In the genomic region with DNA sequence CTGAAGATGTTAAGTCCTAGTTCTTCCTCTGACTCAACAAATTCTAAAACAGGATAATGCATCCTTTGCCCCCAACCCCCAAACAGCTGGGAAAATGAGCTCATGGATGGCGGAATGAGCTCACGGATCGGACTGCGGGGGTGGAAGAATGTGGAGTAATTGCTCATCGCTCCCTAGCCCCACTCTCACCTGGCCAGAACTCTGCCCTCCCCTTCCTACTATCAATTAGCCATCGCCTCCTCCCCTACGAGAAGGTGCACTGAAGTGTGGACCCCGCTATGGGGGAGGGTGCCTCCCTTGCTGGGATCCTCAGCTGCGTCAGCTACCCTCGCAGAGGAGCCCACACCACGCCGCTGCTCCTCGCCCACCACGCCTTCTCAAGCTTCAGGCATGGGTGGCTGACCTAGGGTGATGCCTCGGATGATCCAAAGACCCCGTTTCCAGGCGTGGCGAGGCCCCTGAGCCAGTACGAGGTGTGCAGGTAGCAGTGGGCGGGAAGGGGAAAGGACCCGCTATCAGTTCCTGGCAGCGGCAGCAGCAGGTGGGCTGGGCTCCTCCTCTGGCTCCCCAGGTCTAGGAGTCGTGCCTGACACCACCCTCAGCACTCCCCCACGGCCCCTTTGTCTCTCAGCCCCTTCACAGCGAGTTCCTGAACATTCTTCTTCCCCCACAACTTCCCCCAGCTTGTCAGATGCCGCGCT, we compare ENCODE assay signal across 8 cellular contexts.
DNase-seq lines count a peak whose midpoint lies in the region; ATAC-seq and TF ChIP-seq lines count a peak whose summit lies in the region.

No MANE protein-coding gene starts in this region.

- peak overlapping the region; percentile 81 for H3K9ac ChIP-seq in iPS-15b (ENCODE audit: low read depth, low read length)

- no peaks in the 10 kb centered on the region for H3K79me2 ChIP-seq in OCI-LY7 (ENCODE audit: insufficient read depth, low read depth, low read length)

- POLR2A ChIA-PET in OCI-LY7 (lab: Charles Lee): interaction anchor here (0.5 to 1.1 kb wide), 2 partner anchors 26 to 1112 kb away, joined by 3 to 4 read pairs; no protein-coding TSS in a partner anchor

- H3K4me3 Mint-ChIP-seq in T-helper 1 cell treated with Interleukin-12 subunit alpha and Interleukin-12 subunit beta and Interleukin-4 antibody, amounts not matched to agents 30 μg/mL and 1 μg/mL, for 36 hours: peak overlapping the region; percentile 57
- peak overlapping the region; percentile 75 for H3K4me3 Mint-ChIP-seq in activated T-helper 17 cell treated with anti-CD3 and anti-CD28 coated beads, Interleukin-2, amount 50 U/mL, for 72 hours
- H3K4me3 Mint-ChIP-seq in stimulated activated effector memory CD8-positive, alpha-beta T cell treated with anti-CD3 and anti-CD28 coated beads, Interleukin-12 subunit alpha, Interleukin-12 subunit beta, amount 100 ng/mL, for 72 hours: peak overlapping the region; percentile 68

- TF ChIP-seq CTCF in OCI-LY7 (conservative IDR thresholded peaks at IDR 0.05; ENCODE audit: low read length): no peak

- H3K4me3 ChIP-seq in iPS-15b (ENCODE audit: low read depth, low read length) (peak overlapping the region; percentile 61), OCI-LY7 (ENCODE audit: low read depth, low read length, poor library complexity, severe bottlenecking) (no peak overlapping the region)

- DNase-seq in T-helper 1 cell (no peak), OCI-LY7 (ENCODE audit: low spot score) (no peak)
- DNase-seq in stimulated activated effector memory CD8-positive, alpha-beta T cell treated with anti-CD3 and anti-CD28 coated beads, Interleukin-12 subunit alpha, Interleukin-12 subunit beta, amount 100 ng/mL, for 72 hours (ENCODE audit: low spot score in 2 of 2): no peak

- no TSS peak for BruUV-seq in OCI-LY7 (replicated peaks; lab: Mats Ljungman, UMichigan)

- H3K27me3 Mint-ChIP-seq in T-helper 1 cell treated with Interleukin-12 subunit alpha and Interleukin-12 subunit beta and Interleukin-4 antibody, amounts not matched to agents 30 μg/mL and 1 μg/mL, for 36 hours (ENCODE audit: low read depth): no peaks in the 10 kb centered on the region
- H3K27me3 Mint-ChIP-seq in activated T-helper 17 cell treated with anti-CD3 and anti-CD28 coated beads, Interleukin-2, amount 50 U/mL, for 72 hours: no peaks in the 10 kb centered on the region

- H3K4me2 ChIP-seq in OCI-LY7 (ENCODE audit: low read length): no peak overlapping the region

- intact Hi-C loops in OCI-LY7 (cut with micrococcal nuclease; ENCODE audit: unreplicated experiment): no loop called here

- H3K4me1 Mint-ChIP-seq in T-helper 1 cell treated with Interleukin-12 subunit alpha and Interleukin-12 subunit beta and Interleukin-4 antibody, amounts not matched to agents 30 μg/mL and 1 μg/mL, for 36 hours (ENCODE audit: low read depth): peaks cover 11% of the 10 kb centered on the region
- H3K4me1 Mint-ChIP-seq in activated T-helper 17 cell treated with anti-CD3 and anti-CD28 coated beads, Interleukin-2, amount 50 U/mL, for 72 hours: peaks cover 16% of the 10 kb centered on the region
- H3K4me1 Mint-ChIP-seq in stimulated activated effector memory CD8-positive, alpha-beta T cell treated with anti-CD3 and anti-CD28 coated beads, Interleukin-12 subunit alpha, Interleukin-12 subunit beta, amount 100 ng/mL, for 72 hours: peaks cover 44% of the 10 kb centered on the region

- no peaks in the 10 kb centered on the region for H3K9me3 Mint-ChIP-seq in T-helper 1 cell treated with Interleukin-12 subunit alpha and Interleukin-12 subunit beta and Interleukin-4 antibody, amounts not matched to agents 30 μg/mL and 1 μg/mL, for 36 hours
- H3K9me3 Mint-ChIP-seq in activated T-helper 17 cell treated with anti-CD3 and anti-CD28 coated beads, Interleukin-2, amount 50 U/mL, for 72 hours: no peaks in the 10 kb centered on the region
- no peaks in the 10 kb centered on the region for H3K9me3 Mint-ChIP-seq in stimulated activated effector memory CD8-positive, alpha-beta T cell treated with anti-CD3 and anti-CD28 coated beads, Interleukin-12 subunit alpha, Interleukin-12 subunit beta, amount 100 ng/mL, for 72 hours

- CTCF ChIA-PET in OCI-LY7 (lab: Charles Lee; ENCODE audit: unreplicated experiment): no interaction called here

- H4K20me1 ChIP-seq in OCI-LY7 (ENCODE audit: insufficient read depth, low read length): no peaks in the 10 kb centered on the region

- no peaks in the 10 kb centered on the region for H3K27me3 ChIP-seq in iPS-15b (ENCODE audit: control insufficient read depth, insufficient read depth, low read length)

- no peaks in the 10 kb centered on the region for H3K9me3 ChIP-seq in iPS-15b (ENCODE audit: control insufficient read depth, insufficient read depth, low read length)
- H3K9me3 ChIP-seq in OCI-LY7 (ENCODE audit: low read length): no peaks in the 10 kb centered on the region

- H3K36me3 ChIP-seq in iPS-15b (ENCODE audit: control insufficient read depth, insufficient read depth, low read length) (peaks cover 33% of the 10 kb centered on the region), OCI-LY7 (ENCODE audit: insufficient read depth, low read length) (no peaks in the 10 kb centered on the region)

- no peaks in the 10 kb centered on the region for H3K9me2 ChIP-seq in OCI-LY7 (ENCODE audit: insufficient read depth, low read length)

- H3K4me1 ChIP-seq in iPS-15b (ENCODE audit: control insufficient read depth, insufficient read depth, low read length): peaks cover 19% of the 10 kb centered on the region
- no peaks in the 10 kb centered on the region for H3K4me1 ChIP-seq in OCI-LY7 (ENCODE audit: insufficient read depth, low read length, poor library complexity, severe bottlenecking)

- no peak overlapping the region for H2AFZ ChIP-seq in OCI-LY7 (ENCODE audit: low read length)

- H3K36me3 Mint-ChIP-seq in T-helper 1 cell treated with Interleukin-12 subunit alpha and Interleukin-12 subunit beta and Interleukin-4 antibody, amounts not matched to agents 30 μg/mL and 1 μg/mL, for 36 hours (ENCODE audit: low read depth): peaks cover 33% of the 10 kb centered on the region
- H3K36me3 Mint-ChIP-seq in activated T-helper 17 cell treated with anti-CD3 and anti-CD28 coated beads, Interleukin-2, amount 50 U/mL, for 72 hours (ENCODE audit: low read depth): peaks cover 79% of the 10 kb centered on the region
- peaks cover 71% of the 10 kb centered on the region for H3K36me3 Mint-ChIP-seq in stimulated activated effector memory CD8-positive, alpha-beta T cell treated with anti-CD3 and anti-CD28 coated beads, Interleukin-12 subunit alpha, Interleukin-12 subunit beta, amount 100 ng/mL, for 72 hours

- peak overlapping the region; percentile 57 for H3K27ac Mint-ChIP-seq in T-helper 1 cell treated with Interleukin-12 subunit alpha and Interleukin-12 subunit beta and Interleukin-4 antibody, amounts not matched to agents 30 μg/mL and 1 μg/mL, for 36 hours
- H3K27ac Mint-ChIP-seq in activated T-helper 17 cell treated with anti-CD3 and anti-CD28 coated beads, Interleukin-2, amount 50 U/mL, for 72 hours: peak overlapping the region; percentile 78
- H3K27ac Mint-ChIP-seq in stimulated activated effector memory CD8-positive, alpha-beta T cell treated with anti-CD3 and anti-CD28 coated beads, Interleukin-12 subunit alpha, Interleukin-12 subunit beta, amount 100 ng/mL, for 72 hours: peak overlapping the region; percentile 83

- no peak for ATAC-seq in activated T-helper 17 cell treated with anti-CD3 and anti-CD28 coated beads, Interleukin-2, amount 50 U/mL, for 72 hours (replicated peaks)
- no peak for ATAC-seq in stimulated activated effector memory CD8-positive, alpha-beta T cell treated with anti-CD3 and anti-CD28 coated beads, Interleukin-12 subunit alpha, Interleukin-12 subunit beta, amount 100 ng/mL, for 72 hours
- ATAC-seq in HG02610 (IDR thresholded peaks at IDR 0.05; ENCODE audit: unreplicated experiment): no peak
- ATAC-seq in GM18873 (IDR thresholded peaks at IDR 0.05; ENCODE audit: low FRiP score, unreplicated experiment): no peak

- H3K27ac ChIP-seq in OCI-LY7 (ENCODE audit: low read depth, low read length, poor library complexity, severe bottlenecking): no peak overlapping the region
